Comparison of ENCODE assay signal across 15 cellular contexts in the genomic region with DNA sequence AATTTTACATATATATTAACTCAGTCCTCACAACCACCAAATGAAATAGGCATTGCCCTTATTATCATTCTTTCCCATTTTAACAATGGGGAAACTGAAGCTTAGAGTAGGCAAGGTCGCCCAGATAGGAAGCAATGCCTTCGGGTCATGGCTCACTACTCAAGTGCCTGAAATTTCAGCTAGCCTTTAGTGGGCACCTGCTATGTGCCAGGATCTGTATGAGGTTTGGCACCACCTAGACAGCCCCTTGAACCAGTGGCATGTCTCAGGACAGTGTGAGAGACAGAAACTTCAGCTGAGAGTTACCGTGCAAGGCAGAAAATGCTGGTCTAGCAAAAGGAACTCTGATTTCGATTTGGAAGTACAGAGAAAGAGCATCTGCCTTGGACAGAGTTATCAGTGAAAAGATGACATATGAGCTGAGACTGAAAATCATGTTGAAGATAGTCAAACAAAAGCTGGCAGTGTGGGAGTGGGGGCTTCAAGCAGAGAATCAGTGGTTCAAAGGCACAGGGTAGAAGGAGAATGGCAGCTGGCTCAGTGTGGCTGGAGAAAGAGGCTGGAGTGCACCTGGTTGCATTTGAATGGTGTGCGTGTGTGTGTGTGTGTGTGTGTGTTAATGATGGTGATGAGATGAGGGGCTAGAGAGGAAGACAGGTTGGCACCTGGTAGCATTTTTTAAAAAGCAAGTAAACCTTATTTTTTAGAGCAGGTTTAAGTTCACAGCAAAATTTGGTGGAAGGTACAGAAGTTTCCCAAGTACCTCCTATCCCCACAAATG. TPM values are rescaled to one million over a fixed set of nuclear protein-coding genes. Genes with fewer than 3 reads are reported as not detected.
A peak's percentile ranks its signal among the peaks of the same experiment; 100 is the strongest.
DNase-seq lines count a peak whose midpoint lies in the region; ATAC-seq, FAIRE-seq and TF ChIP-seq lines count a peak whose summit lies in the region.
"Had no signal": no experiment of that assay in that cellular context is flagged by ENCODE, and none has a peak within 500 bp of the region (broad histone marks: within the 10 kb centered on the region; RNA-seq: fewer than 3 reads in every experiment).

No MANE protein-coding gene starts in this region.

- no peak for ATAC-seq in natural killer cell treated with Interleukin-12 subunit alpha and Interleukin-12 subunit beta and Interleukin-15 and Interleukin-18, amount 100 ng/mL, for 72 hours
- ATAC-seq in HG02885 (IDR thresholded peaks at IDR 0.05; ENCODE audit: poor library complexity, unreplicated experiment), result no peak
- ATAC-seq: upper lobe of right lung had no signal

- H3K27me3 Mint-ChIP-seq in activated naive CD8-positive, alpha-beta T cell treated with anti-CD3 and anti-CD28 coated beads for 36 hours, result no peaks in the 10 kb centered on the region
- H3K27me3 Mint-ChIP-seq in natural killer cell treated with Interleukin-12 subunit alpha and Interleukin-12 subunit beta and Interleukin-15 and Interleukin-18, amount 100 ng/mL, for 72 hours, result peaks cover 0 to 9% of the 10 kb centered on the region in 2 donors
- peaks cover 4% of the 10 kb centered on the region for H3K27me3 Mint-ChIP-seq in glutamatergic neuron (ENCODE audit: unreplicated experiment)

- POLR2A ChIA-PET in A673 (lab: Charles Lee; ENCODE audit: low non-redundant PET), result interaction anchor here (0.6 kb wide), 1 partner anchor 790 kb away, joined by 3 read pairs; no protein-coding TSS in a partner anchor

- FAIRE-seq in HTR-8/SVneo (lab: Jason Lieb, UNC), result peak; percentile 36

- H3K9me3 ChIP-seq in A673 (ENCODE audit: low read depth, low read length, poor library complexity, severe bottlenecking), result no peaks in the 10 kb centered on the region
- H3K9me3 ChIP-seq: upper lobe of right lung had no signal

- no peaks in the 10 kb centered on the region for H3K36me3 Mint-ChIP-seq in activated naive CD8-positive, alpha-beta T cell treated with anti-CD3 and anti-CD28 coated beads for 36 hours
- no peaks in the 10 kb centered on the region for H3K36me3 Mint-ChIP-seq in natural killer cell treated with Interleukin-12 subunit alpha and Interleukin-12 subunit beta and Interleukin-15 and Interleukin-18, amount 100 ng/mL, for 72 hours
- no peaks in the 10 kb centered on the region for H3K36me3 Mint-ChIP-seq in glutamatergic neuron (ENCODE audit: unreplicated experiment)

- peaks cover 30% of the 10 kb centered on the region for H3K4me1 ChIP-seq in A673 (ENCODE audit: insufficient read depth, low read length, poor library complexity, severe bottlenecking)

- H3K9me3 Mint-ChIP-seq in activated naive CD8-positive, alpha-beta T cell treated with anti-CD3 and anti-CD28 coated beads for 36 hours, result no peaks in the 10 kb centered on the region
- no peaks in the 10 kb centered on the region for H3K9me3 Mint-ChIP-seq in natural killer cell treated with Interleukin-12 subunit alpha and Interleukin-12 subunit beta and Interleukin-15 and Interleukin-18, amount 100 ng/mL, for 72 hours
- no peaks in the 10 kb centered on the region for H3K9me3 Mint-ChIP-seq in glutamatergic neuron (ENCODE audit: unreplicated experiment)

- DNase-seq in NK-92 treated with Interleukin-12 subunit alpha and Interleukin-12 subunit beta, amount 100 ng/mL, for 24 hours (lab: John Stamatoyannopoulos, UW), result peak; percentile 12
- DNase-seq in NK-92 (lab: John Stamatoyannopoulos, UW; ENCODE audit: unreplicated experiment), result no peak
- DNase-seq in HTR-8/SVneo (ENCODE audit: insufficient read length, low spot score), result no peak
- no peak for DNase-seq in activated naive CD8-positive, alpha-beta T cell treated with anti-CD3 and anti-CD28 coated beads for 36 hours
- DNase-seq in natural killer cell treated with Interleukin-12 subunit alpha and Interleukin-12 subunit beta and Interleukin-15 and Interleukin-18, amount 100 ng/mL, for 72 hours (ENCODE audit: low spot score), result no peak
- DNase-seq in A673 (ENCODE audit: low spot score), result no peak
- DNase-seq in glutamatergic neuron, result no peak
- DNase-seq: 8988T, DMS 273 treated with DMSO at 0.1 percent for 48 hours, NCI-H1048, NCI-H510A, SHP77, upper lobe of right lung had no signal

- H3K4me1 Mint-ChIP-seq in activated naive CD8-positive, alpha-beta T cell treated with anti-CD3 and anti-CD28 coated beads for 36 hours, result peaks cover 37% of the 10 kb centered on the region
- H3K4me1 Mint-ChIP-seq in natural killer cell treated with Interleukin-12 subunit alpha and Interleukin-12 subunit beta and Interleukin-15 and Interleukin-18, amount 100 ng/mL, for 72 hours (ENCODE audit: low read depth in 2 of 2), result peaks cover 44 to 76% of the 10 kb centered on the region in 2 donors
- H3K4me1 Mint-ChIP-seq in glutamatergic neuron (ENCODE audit: low read depth, unreplicated experiment), result peaks cover 9% of the 10 kb centered on the region

- H3K27ac Mint-ChIP-seq in activated naive CD8-positive, alpha-beta T cell treated with anti-CD3 and anti-CD28 coated beads for 36 hours, result peak overlapping the region; percentile 32
- H3K27ac Mint-ChIP-seq in natural killer cell treated with Interleukin-12 subunit alpha and Interleukin-12 subunit beta and Interleukin-15 and Interleukin-18, amount 100 ng/mL, for 72 hours, result peak overlapping the region; percentile 85 to 93
- H3K27ac Mint-ChIP-seq in glutamatergic neuron (ENCODE audit: unreplicated experiment), result no peak overlapping the region

- BruUV-seq in A673 (replicated peaks; lab: Mats Ljungman, UMichigan), result no TSS peak

- H3K36me3 ChIP-seq in A673 (ENCODE audit: insufficient read depth, low read length, poor library complexity, severe bottlenecking), result no peaks in the 10 kb centered on the region
- H3K36me3 ChIP-seq: upper lobe of right lung had no signal

- no peak overlapping the region for H3K27ac ChIP-seq in A673 (ENCODE audit: low read depth, low read length, poor library complexity, severe bottlenecking)
- H3K27ac ChIP-seq: upper lobe of right lung, VCaP had no signal

- no peak overlapping the region for H3K4me3 ChIP-seq in A673 (ENCODE audit: low read depth, low read length, poor library complexity, severe bottlenecking)
- H3K4me3 ChIP-seq: upper lobe of right lung had no signal

- intact Hi-C loops in A673 (cut with micrococcal nuclease; ENCODE audit: unreplicated experiment), result no loop called here

- H3K27me3 ChIP-seq in A673 (replicated peaks; ENCODE audit: insufficient read depth, low read depth, low read length, poor library complexity), result no peaks in the 10 kb centered on the region
- H3K27me3 ChIP-seq: upper lobe of right lung had no signal

- TF ChIP-seq CTCF in A673 (conservative IDR thresholded peaks at IDR 0.05; ENCODE audit: low read depth, low read length) (no peak), glutamatergic neuron (IDR thresholded peaks at IDR 0.05; ENCODE audit: partially characterized antibody, unreplicated experiment) (no peak)

- no peak overlapping the region for H3K4me3 Mint-ChIP-seq in activated naive CD8-positive, alpha-beta T cell treated with anti-CD3 and anti-CD28 coated beads for 36 hours
- peak overlapping the region; percentile 72 for H3K4me3 Mint-ChIP-seq in natural killer cell treated with Interleukin-12 subunit alpha and Interleukin-12 subunit beta and Interleukin-15 and Interleukin-18, amount 100 ng/mL, for 72 hours
- no peak overlapping the region for H3K4me3 Mint-ChIP-seq in glutamatergic neuron (ENCODE audit: unreplicated experiment)

- CTCF ChIA-PET in A673 (lab: Charles Lee), result no interaction called here

RNA-seq across cellular contexts. Expression of a gene that starts 29.1 kb away (rescaled TPM):
- total RNA-seq in activated naive CD8-positive, alpha-beta T cell treated with anti-CD3 and anti-CD28 coated beads for 36 hours, result not detected
- not detected for total RNA-seq in natural killer cell treated with Interleukin-12 subunit alpha and Interleukin-12 subunit beta and Interleukin-15 and Interleukin-18, amount 100 ng/mL, for 72 hours
- 1.3 and 2.1 TPM in 2 replicates for total RNA-seq in A673 (2021)
- 81.1 TPM for total RNA-seq in glutamatergic neuron (ENCODE audit: unreplicated experiment)

Comparison
In these comparisons a context has a peak if more than half of its experiments do, and no peak if none do; other contexts are left out.
1. RNA of a gene that starts 29.1 kb away (total RNA-seq): 81.1 TPM in glutamatergic neuron (single experiment); 1.3 to 2.1 TPM in A673, not detected in activated naive CD8-positive, alpha-beta T cell treated with anti-CD3 and anti-CD28 coated beads for 36 hours and not detected in natural killer cell treated with Interleukin-12 subunit alpha and Interleukin-12 subunit beta and Interleukin-15 and Interleukin-18, amount 100 ng/mL, for 72 hours; every median in the first group is over 10 times any median in the second.